Comparison of ENCODE assay signal across 16 cellular contexts in genomic region chr14:102604183-102604582, GRCh38. TPM values are rescaled to one million over a fixed set of nuclear protein-coding genes. Genes with fewer than 3 reads are reported as not detected.
DNase-seq lines count a peak whose midpoint lies in the region; ATAC-seq, FAIRE-seq and TF ChIP-seq lines count a peak whose summit lies in the region.
"Had no signal": no experiment of that assay in that cellular context is flagged by ENCODE, and none has a peak within 500 bp of the region (broad histone marks: within the 10 kb centered on the region; RNA-seq: fewer than 3 reads in every experiment).

No MANE protein-coding gene starts in this region.

- H2BK20ac ChIP-seq in H1 (ENCODE audit: low read length) = no peak overlapping the region

- H3K36me3 Mint-ChIP-seq in Caco-2 (ENCODE audit: insufficient read depth, unreplicated experiment) = peaks cover 11% of the 10 kb centered on the region

- H3K36me3 ChIP-seq in Caco-2 (ENCODE audit: control insufficient read depth, insufficient read depth, low read length) (no peaks in the 10 kb centered on the region), OCI-LY1 (ENCODE audit: insufficient read depth, low read length) (no peaks in the 10 kb centered on the region), H1 (ENCODE audit: control insufficient read depth in 2 of 4, insufficient read depth in 4 of 4, low read length in 3 of 4) (peaks cover 0 to 2% (median under 1%) of the 10 kb centered on the region in 4 experiments; a peak in 2 of 8 replicates), neutrophil (peaks cover 5% of the 10 kb centered on the region)

- no peak for TF ChIP-seq RAD21 in H1 (IDR thresholded peaks at IDR 0.05 in 1 of 2, conservative IDR thresholded peaks at IDR 0.05 in 1 of 2; ENCODE audit: low read depth in 2 of 2, low read length in 2 of 2)

- no peak for TF ChIP-seq POLR2A in H1 (IDR thresholded peaks at IDR 0.05; ENCODE audit: control extremely low read depth in 1 of 2, low read depth in 2 of 2, low read length in 2 of 2)

- no peak overlapping the region for H4K8ac ChIP-seq in H1 (ENCODE audit: extremely low read depth, insufficient read depth, low read length)

- intact Hi-C loops in Caco-2 (cut with micrococcal nuclease; ENCODE audit: unreplicated experiment) = no loop called here

- H3K27me3 ChIP-seq in Caco-2 (replicated peaks; ENCODE audit: control insufficient read depth, insufficient read depth, low read length) = no peaks in the 10 kb centered on the region
- H3K27me3 ChIP-seq in OCI-LY1 (ENCODE audit: insufficient read depth, low read length) = no peaks in the 10 kb centered on the region
- no peaks in the 10 kb centered on the region for H3K27me3 ChIP-seq in H1 (replicated peaks in 1 of 4; ENCODE audit: control insufficient read depth in 3 of 4, extremely low read depth in 1 of 4, insufficient read depth in 3 of 4, low read length in 3 of 4)
- no peaks in the 10 kb centered on the region for H3K27me3 ChIP-seq in neutrophil

- no peak overlapping the region for H2BK5ac ChIP-seq in H1 (ENCODE audit: low read depth, low read length)

- no peak for ATAC-seq in GM18867 (IDR thresholded peaks at IDR 0.05; ENCODE audit: unreplicated experiment)
- ATAC-seq: CD8-positive, alpha-beta T cell had no signal

- CTCF ChIA-PET in Caco-2 (lab: Charles Lee) (no interaction called here), H1 (lab: Charles Lee; ENCODE audit: partially characterized antibody) (interaction anchor here (0.6 to 3.5 kb wide), 4 partner anchors 10 to 585 kb away, joined by 3 to 14 read pairs (median 4); no protein-coding TSS in a partner anchor)

- TF ChIP-seq EP300 in H1 (IDR thresholded peaks at IDR 0.05; ENCODE audit: borderline replicate concordance in 1 of 2, low read depth in 2 of 2, low read length in 2 of 2) = no peak

- H2BK12ac ChIP-seq in H1 (ENCODE audit: low read depth, low read length) = no peak overlapping the region

- H2AFZ ChIP-seq in OCI-LY1 (ENCODE audit: low read length) (no peak overlapping the region), H1 (ENCODE audit: low read length) (no peak overlapping the region)

- H3K4ac ChIP-seq in H1 (replicated peaks; ENCODE audit: insufficient read length, low read depth, low read length) = no peak overlapping the region

- H3K4me3 ChIP-seq in Caco-2 (ENCODE audit: low read depth, low read length) (no peak overlapping the region), OCI-LY1 (ENCODE audit: low read depth, low read length, poor library complexity, severe bottlenecking) (no peak overlapping the region), H1 (ENCODE audit: extremely low read depth in 1 of 4, insufficient read depth in 2 of 4, low read depth in 3 of 4, low read length in 4 of 4) (no peak overlapping the region), neutrophil (ENCODE audit: low read depth in 1 of 2, low read length in 1 of 2) (no peak overlapping the region)
- H3K4me3 ChIP-seq: HAP-1 had no signal

- TF ChIP-seq CTCF in Caco-2 (IDR thresholded peaks at IDR 0.05; ENCODE audit: insufficient read depth in 1 of 2, low read depth in 1 of 2, low read length in 1 of 2, severe bottlenecking in 1 of 2, unreplicated experiment in 1 of 2) (no peak), OCI-LY1 (IDR thresholded peaks at IDR 0.05; ENCODE audit: low read length) (no peak), H1 (IDR thresholded peaks at IDR 0.05; ENCODE audit: control extremely low read depth in 1 of 3, insufficient read depth in 1 of 3, low read depth in 1 of 3, low read length in 3 of 3) (no peak), neutrophil (IDR thresholded peaks at IDR 0.05) (no peak)

- no peaks in the 10 kb centered on the region for H3K27me3 Mint-ChIP-seq in Caco-2 (ENCODE audit: insufficient read depth, unreplicated experiment)

- H3K18ac ChIP-seq in H1 (ENCODE audit: extremely low read depth, low read length) = no peak overlapping the region

- no peak overlapping the region for H2AK5ac ChIP-seq in H1 (ENCODE audit: low read depth, low read length)

- no peaks in the 10 kb centered on the region for H3K23me2 ChIP-seq in H1 (ENCODE audit: low read depth, low read length)

- H4K91ac ChIP-seq in H1 (replicated peaks; ENCODE audit: insufficient read length, low read length) = no peak overlapping the region

- no peak overlapping the region for H2BK120ac ChIP-seq in H1 (replicated peaks; ENCODE audit: low read depth, low read length)

- H3F3A ChIP-seq in OCI-LY1 (ENCODE audit: insufficient read depth, low read length) = no peaks in the 10 kb centered on the region

- no peak overlapping the region for H4K5ac ChIP-seq in H1 (ENCODE audit: insufficient read length, low read depth, low read length)

- H3K27ac Mint-ChIP-seq in Caco-2 (ENCODE audit: unreplicated experiment) = no peak overlapping the region
- H3K27ac Mint-ChIP-seq: CD8-positive, alpha-beta T cell had no signal

- FAIRE-seq in H1 (lab: Jason Lieb, UNC) = no peak
- FAIRE-seq: RCC 7860 had no signal

- peaks cover 16% of the 10 kb centered on the region for H3K79me1 ChIP-seq in H1 (ENCODE audit: low read depth, low read length)

- 83% methylated on average over 2 of the region's 2 CpGs; no CpG with 5 or more reads in 1 of the 2 experiments for WGBS in H1 (ENCODE audit: extremely low coverage in 1 of 2, insufficient coverage in 1 of 2, insufficient read length in 1 of 2, insufficient replicate concordance in 2 of 2, low coverage in 1 of 2, low lambda C conversion rate in 2 of 2, missing lambda C conversion rate in 1 of 2), 2 experiments

- peak overlapping the region; percentile 66 for H3K27ac ChIP-seq in OCI-LY1 (ENCODE audit: low read depth, low read length, poor library complexity, severe bottlenecking)
- H3K27ac ChIP-seq in H1 (ENCODE audit: low read depth, low read length) = no peak overlapping the region
- peak overlapping the region; percentile 46 for H3K27ac ChIP-seq in neutrophil

- BruUV-seq in Caco-2 (replicated peaks; lab: Mats Ljungman, UMichigan) = TSS peak; percentile 4

- no peaks in the 10 kb centered on the region for H3K9me3 Mint-ChIP-seq in Caco-2 (ENCODE audit: unreplicated experiment)
- H3K9me3 Mint-ChIP-seq: CD8-positive, alpha-beta T cell had no signal

- no peak overlapping the region for H3K14ac ChIP-seq in H1 (ENCODE audit: insufficient read length)

- no peak overlapping the region for H3K23ac ChIP-seq in H1 (ENCODE audit: insufficient read length)

- H3K4me1 Mint-ChIP-seq in Caco-2 (ENCODE audit: low read depth, unreplicated experiment) = peaks cover 13% of the 10 kb centered on the region

- H3K9me3 ChIP-seq in Caco-2 = no peaks in the 10 kb centered on the region
- no peaks in the 10 kb centered on the region for H3K9me3 ChIP-seq in OCI-LY1 (ENCODE audit: low read length)
- no peaks in the 10 kb centered on the region for H3K9me3 ChIP-seq in H1 (ENCODE audit: insufficient read depth in 2 of 2, low read depth in 1 of 2, low read length in 1 of 2)
- H3K9me3 ChIP-seq in neutrophil = no peaks in the 10 kb centered on the region
- H3K9me3 ChIP-seq: HAP-1 had no signal

- H3K4me2 ChIP-seq in OCI-LY1 (ENCODE audit: low read length) (no peak overlapping the region), H1 (ENCODE audit: insufficient read depth in 1 of 2, low read depth in 2 of 2, low read length in 2 of 2) (no peak overlapping the region)

- POLR2A ChIA-PET in Caco-2 (lab: Charles Lee) (interaction anchor here (0.6 kb wide), 1 partner anchor 80 kb away, joined by 3 read pairs; no protein-coding TSS in a partner anchor), H1 (lab: Charles Lee; ENCODE audit: partially characterized antibody) (interaction anchor here (1.3 to 1.7 kb wide), 2 partner anchors 11 to 60 kb away, joined by 3 read pairs; no protein-coding TSS in a partner anchor)

- DNase-seq in Caco-2 (no peak), H1 (ENCODE audit: low read depth in 1 of 2, low spot score in 2 of 2) (no peak), NCI-H128 (lab: John Stamatoyannopoulos, UW; ENCODE audit: unreplicated experiment) (no peak), NCI-H82 (lab: John Stamatoyannopoulos, UW) (no peak), NCI-H2029 treated with DMSO at 0.1 percent for 48 hours (lab: John Stamatoyannopoulos, UW) (no peak)
- DNase-seq: AML-193; CD8-positive, alpha-beta T cell; NCI-H1092; NCI-H1694; NCI-H69; SHP77 treated with DMSO at 0.1 percent for 48 hours had no signal

- H3K79me2 ChIP-seq in OCI-LY1 (ENCODE audit: insufficient read depth, low read length) = peaks cover 62% of the 10 kb centered on the region
- peaks cover 34 to 94% of the 10 kb centered on the region in 2 experiments for H3K79me2 ChIP-seq in H1 (ENCODE audit: control insufficient read depth in 1 of 2, insufficient read depth in 2 of 2, low read length in 2 of 2)

- H4K20me1 ChIP-seq in OCI-LY1 (ENCODE audit: insufficient read depth, low read length) (no peaks in the 10 kb centered on the region), H1 (replicated peaks in 1 of 2; ENCODE audit: control insufficient read depth in 1 of 2, insufficient read depth in 2 of 2, low read length in 2 of 2) (peaks cover 4 to 12% of the 10 kb centered on the region in 2 experiments)

- no peak overlapping the region for H3K56ac ChIP-seq in H1 (replicated peaks; ENCODE audit: insufficient read length, low read depth, low read length)

- H3K9me2 ChIP-seq in OCI-LY1 (ENCODE audit: low read depth, low read length) = no peaks in the 10 kb centered on the region

- H3K4me3 Mint-ChIP-seq in Caco-2 (ENCODE audit: unreplicated experiment) = no peak overlapping the region
- H3K4me3 Mint-ChIP-seq: CD8-positive, alpha-beta T cell had no signal

- H3K9ac ChIP-seq in OCI-LY1 (ENCODE audit: low read length) = no peak overlapping the region
- no peak overlapping the region for H3K9ac ChIP-seq in H1 (replicated peaks in 1 of 4; ENCODE audit: extremely low read depth in 1 of 4, low read depth in 3 of 4, low read length in 3 of 4)

- no peak overlapping the region for H2BK15ac ChIP-seq in H1 (ENCODE audit: low read length)

- H3K4me1 ChIP-seq in Caco-2 (peaks cover 9% of the 10 kb centered on the region; the same call in 1 of the 2 replicates), OCI-LY1 (ENCODE audit: insufficient read depth, low read length, severe bottlenecking) (peaks cover 80% of the 10 kb centered on the region), H1 (replicated peaks in 1 of 4; ENCODE audit: control insufficient read depth in 3 of 4, insufficient read depth in 4 of 4, low read length in 3 of 4) (no peaks in the 10 kb centered on the region), neutrophil (ENCODE audit: control insufficient read depth in 1 of 2, insufficient read depth in 1 of 2, low read depth in 1 of 2, low read length in 1 of 2) (peaks cover 27 to 31% of the 10 kb centered on the region in 2 experiments)

TF ChIP-seq in H1, 55 proteins besides CTCF, POLR2A, EP300 and RAD21 (continues in another document):
- no peak for TF ChIP-seq GABPA (IDR thresholded peaks at IDR 0.05; ENCODE audit: borderline replicate concordance, insufficient read depth, low read length)

RNA-seq across cellular contexts. Expression of gene RCOR1, which starts 11.7 kb away (rescaled TPM):
- 31.0 and 33.6 TPM in 2 replicates for total RNA-seq in Caco-2 (2022)
- total RNA-seq in H1 (2021; fragmentation: NEBNext Ultra II Directional; extraction: Animal tissue kit (Norgen Biotek cat#: 25700)) = 23.1 and 26.3 TPM in 2 replicates
- polyA plus RNA-seq in H1 (2011; rRNA removed) = 8.6 and 12.3 TPM in 2 replicates
- 9.7 TPM for polyA plus RNA-seq in H1 (2011; cell fraction: cytosol; rRNA removed)
- 8.9 TPM for polyA plus RNA-seq in H1 (2011; cell fraction: nucleus; rRNA removed)
- polyA plus RNA-seq in H1 (2012, experiment 1 of 2) = 10.0 to 14.7 TPM (median 12.8 TPM) in 4 replicates
- polyA plus RNA-seq in H1 (2012, experiment 2 of 2) = 2.3 TPM
- 11.1 TPM for polyA plus RNA-seq in H1 (2013, experiment 1 of 2)
- 11.7 TPM for polyA plus RNA-seq in H1 (2013, experiment 2 of 2)
- 18.2 and 19.2 TPM in 2 replicates for polyA minus RNA-seq in H1 (2011; rRNA and poly(A)+ RNA removed)
- 14.6 TPM for polyA minus RNA-seq in H1 (2011; cell fraction: cytosol; rRNA and poly(A)+ RNA removed)
- polyA minus RNA-seq in H1 (2011; cell fraction: nucleus; rRNA and poly(A)+ RNA removed) = 19.4 TPM
